Comparison of ENCODE assay signal across 1 cellular context in the genomic region with DNA sequence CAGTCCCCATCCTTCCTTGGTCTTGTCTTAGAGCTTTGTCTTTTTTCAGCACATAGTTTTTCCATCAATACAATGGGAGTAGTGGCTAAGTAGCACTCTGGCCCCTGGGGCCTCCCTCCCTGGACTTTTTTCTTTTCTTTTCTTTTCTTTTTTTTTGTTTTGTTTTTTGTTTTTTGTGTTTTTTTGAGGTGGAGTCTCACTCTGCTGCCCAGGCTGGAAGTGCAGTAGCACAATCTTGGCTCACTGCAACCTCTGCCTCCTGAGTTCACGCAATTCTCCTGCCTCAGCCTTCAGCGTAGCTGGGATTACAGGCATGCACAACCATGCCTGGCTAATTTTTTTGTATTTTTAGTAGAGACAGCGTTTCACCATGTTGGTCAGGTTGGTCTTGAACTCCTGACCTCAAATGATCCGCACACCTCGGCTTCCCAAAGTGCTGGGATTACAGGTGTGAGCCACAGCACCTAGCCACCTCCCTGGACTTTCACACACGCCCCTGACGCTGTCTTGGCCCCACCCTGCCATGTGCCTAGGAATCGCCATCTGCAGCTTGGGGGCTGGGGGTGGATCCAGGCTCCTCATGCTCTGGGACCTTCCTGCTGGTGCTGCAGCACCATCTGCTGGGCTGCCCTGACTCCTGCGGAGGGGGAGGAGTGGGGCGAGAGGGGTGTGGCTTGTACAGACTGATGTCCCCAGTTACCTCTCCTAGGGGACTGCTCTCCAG.
A peak's percentile ranks its signal among the peaks of the same experiment; 100 is the strongest.
TF ChIP-seq lines count a peak whose summit lies in the region.

No MANE protein-coding gene starts in this region.

TF ChIP-seq in K562, 482 proteins besides CTCF, POLR2A, EP300 and RAD21 (continued from another document and continues in another):
- TF ChIP-seq ZFP36 (IDR thresholded peaks at IDR 0.05; ENCODE audit: low read depth, low read length, partially characterized antibody) (peak; percentile 13), NRF1 (conservative IDR thresholded peaks at IDR 0.05 in 1 of 2, IDR thresholded peaks at IDR 0.05 in 1 of 2) (0 out of 4 replicates have a peak, but pooled peaks have one; percentile 6 to 21), ZNF395 (CRISPR knock-in tag; IDR thresholded peaks at IDR 0.05) (no peak), TAF9B (IDR thresholded peaks at IDR 0.05; ENCODE audit: partially characterized antibody) (no peak), NCOR1 (IDR thresholded peaks at IDR 0.05) (no peak), ZEB2 (IDR thresholded peaks at IDR 0.05) (0 out of 2 replicates have a peak, but pooled peaks have one; percentile 64), TOE1 (IDR thresholded peaks at IDR 0.05; ENCODE audit: borderline replicate concordance) (0 out of 2 replicates have a peak, but pooled peaks have one; percentile 50), TOE1 (CRISPR knock-in tag; IDR thresholded peaks at IDR 0.05; ENCODE audit: borderline replicate concordance, low read depth) (no peak), POLR2AphosphoS5 (IDR thresholded peaks at IDR 0.05; ENCODE audit: control insufficient read depth, insufficient read depth, low read depth, low read length) (peak; percentile 46; the same call in 1 of the 2 replicates), NFIC (IDR thresholded peaks at IDR 0.05) (peak; percentile 54), KHSRP (IDR thresholded peaks at IDR 0.05) (no peak), RFX5 (IDR thresholded peaks at IDR 0.05; ENCODE audit: low read depth, low read length) (no peak), REST (CRISPR knock-in tag; IDR thresholded peaks at IDR 0.05; ENCODE audit: low read depth) (0 out of 2 replicates have a peak, but pooled peaks have one; percentile 39), CREBBP (IDR thresholded peaks at IDR 0.05; ENCODE audit: low read depth, low read length) (no peak), ZNF764 (CRISPR knock-in tag; IDR thresholded peaks at IDR 0.05; ENCODE audit: low read depth) (no peak), RNF2 (IDR thresholded peaks at IDR 0.05) (peak; percentile 54; the same call in 1 of the 2 replicates), SIX5 (IDR thresholded peaks at IDR 0.05; ENCODE audit: borderline replicate concordance in 1 of 2, insufficient read depth in 1 of 2, low read depth in 1 of 2, low read length in 2 of 2) (no peak), KLF6 (CRISPR knock-in tag; IDR thresholded peaks at IDR 0.05; ENCODE audit: borderline replicate concordance) (peak; percentile 67; the same call in 1 of the 2 replicates), ATF7 (IDR thresholded peaks at IDR 0.05) (0 out of 2 replicates have a peak, but pooled peaks have one; percentile 57), NBN (IDR thresholded peaks at IDR 0.05; ENCODE audit: low read depth) (peak; percentile 49), SMAD2 (IDR thresholded peaks at IDR 0.05; ENCODE audit: low read depth, low read length) (no peak), DEAF1 (CRISPR knock-in tag; IDR thresholded peaks at IDR 0.05) (peak; percentile 99), DPF2 (IDR thresholded peaks at IDR 0.05) (peak; percentile 35; the same call in 1 of the 2 replicates)
- TF ChIP-seq, protein P1, sequence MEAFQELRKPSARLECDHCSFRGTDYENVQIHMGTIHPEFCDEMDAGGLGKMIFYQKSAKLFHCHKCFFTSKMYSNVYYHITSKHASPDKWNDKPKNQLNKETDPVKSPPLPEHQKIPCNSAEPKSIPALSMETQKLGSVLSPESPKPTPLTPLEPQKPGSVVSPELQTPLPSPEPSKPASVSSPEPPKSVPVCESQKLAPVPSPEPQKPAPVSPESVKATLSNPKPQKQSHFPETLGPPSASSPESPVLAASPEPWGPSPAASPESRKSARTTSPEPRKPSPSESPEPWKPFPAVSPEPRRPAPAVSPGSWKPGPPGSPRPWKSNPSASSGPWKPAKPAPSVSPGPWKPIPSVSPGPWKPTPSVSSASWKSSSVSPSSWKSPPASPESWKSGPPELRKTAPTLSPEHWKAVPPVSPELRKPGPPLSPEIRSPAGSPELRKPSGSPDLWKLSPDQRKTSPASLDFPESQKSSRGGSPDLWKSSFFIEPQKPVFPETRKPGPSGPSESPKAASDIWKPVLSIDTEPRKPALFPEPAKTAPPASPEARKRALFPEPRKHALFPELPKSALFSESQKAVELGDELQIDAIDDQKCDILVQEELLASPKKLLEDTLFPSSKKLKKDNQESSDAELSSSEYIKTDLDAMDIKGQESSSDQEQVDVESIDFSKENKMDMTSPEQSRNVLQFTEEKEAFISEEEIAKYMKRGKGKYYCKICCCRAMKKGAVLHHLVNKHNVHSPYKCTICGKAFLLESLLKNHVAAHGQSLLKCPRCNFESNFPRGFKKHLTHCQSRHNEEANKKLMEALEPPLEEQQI (IDR thresholded peaks at IDR 0.05): no peak
- TF ChIP-seq, protein P2, sequence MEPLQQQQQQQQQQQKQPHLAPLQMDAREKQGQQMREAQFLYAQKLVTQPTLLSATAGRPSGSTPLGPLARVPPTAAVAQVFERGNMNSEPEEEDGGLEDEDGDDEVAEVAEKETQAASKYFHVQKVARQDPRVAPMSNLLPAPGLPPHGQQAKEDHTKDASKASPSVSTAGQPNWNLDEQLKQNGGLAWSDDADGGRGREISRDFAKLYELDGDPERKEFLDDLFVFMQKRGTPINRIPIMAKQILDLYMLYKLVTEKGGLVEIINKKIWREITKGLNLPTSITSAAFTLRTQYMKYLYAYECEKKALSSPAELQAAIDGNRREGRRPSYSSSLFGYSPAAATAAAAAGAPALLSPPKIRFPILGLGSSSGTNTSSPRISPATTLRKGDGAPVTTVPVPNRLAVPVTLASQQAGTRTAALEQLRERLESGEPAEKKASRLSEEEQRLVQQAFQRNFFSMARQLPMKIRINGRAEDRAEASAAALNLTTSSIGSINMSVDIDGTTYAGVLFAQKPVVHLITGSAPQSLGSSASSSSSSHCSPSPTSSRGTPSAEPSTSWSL (CRISPR knock-in tag; IDR thresholded peaks at IDR 0.05; ENCODE audit: borderline replicate concordance): no peak
- TF ChIP-seq, protein P3, sequence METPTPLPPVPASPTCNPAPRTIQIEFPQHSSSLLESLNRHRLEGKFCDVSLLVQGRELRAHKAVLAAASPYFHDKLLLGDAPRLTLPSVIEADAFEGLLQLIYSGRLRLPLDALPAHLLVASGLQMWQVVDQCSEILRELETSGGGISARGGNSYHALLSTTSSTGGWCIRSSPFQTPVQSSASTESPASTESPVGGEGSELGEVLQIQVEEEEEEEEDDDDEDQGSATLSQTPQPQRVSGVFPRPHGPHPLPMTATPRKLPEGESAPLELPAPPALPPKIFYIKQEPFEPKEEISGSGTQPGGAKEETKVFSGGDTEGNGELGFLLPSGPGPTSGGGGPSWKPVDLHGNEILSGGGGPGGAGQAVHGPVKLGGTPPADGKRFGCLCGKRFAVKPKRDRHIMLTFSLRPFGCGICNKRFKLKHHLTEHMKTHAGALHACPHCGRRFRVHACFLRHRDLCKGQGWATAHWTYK (CRISPR knock-in tag; IDR thresholded peaks at IDR 0.05): no peak
- TF ChIP-seq, protein P4, sequence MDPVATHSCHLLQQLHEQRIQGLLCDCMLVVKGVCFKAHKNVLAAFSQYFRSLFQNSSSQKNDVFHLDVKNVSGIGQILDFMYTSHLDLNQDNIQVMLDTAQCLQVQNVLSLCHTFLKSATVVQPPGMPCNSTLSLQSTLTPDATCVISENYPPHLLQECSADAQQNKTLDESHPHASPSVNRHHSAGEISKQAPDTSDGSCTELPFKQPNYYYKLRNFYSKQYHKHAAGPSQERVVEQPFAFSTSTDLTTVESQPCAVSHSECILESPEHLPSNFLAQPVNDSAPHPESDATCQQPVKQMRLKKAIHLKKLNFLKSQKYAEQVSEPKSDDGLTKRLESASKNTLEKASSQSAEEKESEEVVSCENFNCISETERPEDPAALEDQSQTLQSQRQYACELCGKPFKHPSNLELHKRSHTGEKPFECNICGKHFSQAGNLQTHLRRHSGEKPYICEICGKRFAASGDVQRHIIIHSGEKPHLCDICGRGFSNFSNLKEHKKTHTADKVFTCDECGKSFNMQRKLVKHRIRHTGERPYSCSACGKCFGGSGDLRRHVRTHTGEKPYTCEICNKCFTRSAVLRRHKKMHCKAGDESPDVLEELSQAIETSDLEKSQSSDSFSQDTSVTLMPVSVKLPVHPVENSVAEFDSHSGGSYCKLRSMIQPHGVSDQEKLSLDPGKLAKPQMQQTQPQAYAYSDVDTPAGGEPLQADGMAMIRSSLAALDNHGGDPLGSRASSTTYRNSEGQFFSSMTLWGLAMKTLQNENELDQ (CRISPR knock-in tag; IDR thresholded peaks at IDR 0.05; ENCODE audit: borderline replicate concordance): peak; percentile 86; the same call in 1 of the 2 replicates
- TF ChIP-seq, protein P5, sequence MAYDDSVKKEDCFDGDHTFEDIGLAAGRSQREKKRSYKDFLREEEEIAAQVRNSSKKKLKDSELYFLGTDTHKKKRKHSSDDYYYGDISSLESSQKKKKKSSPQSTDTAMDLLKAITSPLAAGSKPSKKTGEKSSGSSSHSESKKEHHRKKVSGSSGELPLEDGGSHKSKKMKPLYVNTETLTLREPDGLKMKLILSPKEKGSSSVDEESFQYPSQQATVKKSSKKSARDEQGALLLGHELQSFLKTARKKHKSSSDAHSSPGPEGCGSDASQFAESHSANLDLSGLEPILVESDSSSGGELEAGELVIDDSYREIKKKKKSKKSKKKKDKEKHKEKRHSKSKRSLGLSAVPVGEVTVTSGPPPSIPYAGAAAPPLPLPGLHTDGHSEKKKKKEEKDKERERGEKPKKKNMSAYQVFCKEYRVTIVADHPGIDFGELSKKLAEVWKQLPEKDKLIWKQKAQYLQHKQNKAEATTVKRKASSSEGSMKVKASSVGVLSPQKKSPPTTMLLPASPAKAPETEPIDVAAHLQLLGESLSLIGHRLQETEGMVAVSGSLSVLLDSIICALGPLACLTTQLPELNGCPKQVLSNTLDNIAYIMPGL (CRISPR knock-in tag; IDR thresholded peaks at IDR 0.05): peak; percentile 83
- TF ChIP-seq, protein P6, sequence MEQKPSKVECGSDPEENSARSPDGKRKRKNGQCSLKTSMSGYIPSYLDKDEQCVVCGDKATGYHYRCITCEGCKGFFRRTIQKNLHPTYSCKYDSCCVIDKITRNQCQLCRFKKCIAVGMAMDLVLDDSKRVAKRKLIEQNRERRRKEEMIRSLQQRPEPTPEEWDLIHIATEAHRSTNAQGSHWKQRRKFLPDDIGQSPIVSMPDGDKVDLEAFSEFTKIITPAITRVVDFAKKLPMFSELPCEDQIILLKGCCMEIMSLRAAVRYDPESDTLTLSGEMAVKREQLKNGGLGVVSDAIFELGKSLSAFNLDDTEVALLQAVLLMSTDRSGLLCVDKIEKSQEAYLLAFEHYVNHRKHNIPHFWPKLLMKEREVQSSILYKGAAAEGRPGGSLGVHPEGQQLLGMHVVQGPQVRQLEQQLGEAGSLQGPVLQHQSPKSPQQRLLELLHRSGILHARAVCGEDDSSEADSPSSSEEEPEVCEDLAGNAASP (IDR thresholded peaks at IDR 0.05): no peak
- TF ChIP-seq, protein P7, sequence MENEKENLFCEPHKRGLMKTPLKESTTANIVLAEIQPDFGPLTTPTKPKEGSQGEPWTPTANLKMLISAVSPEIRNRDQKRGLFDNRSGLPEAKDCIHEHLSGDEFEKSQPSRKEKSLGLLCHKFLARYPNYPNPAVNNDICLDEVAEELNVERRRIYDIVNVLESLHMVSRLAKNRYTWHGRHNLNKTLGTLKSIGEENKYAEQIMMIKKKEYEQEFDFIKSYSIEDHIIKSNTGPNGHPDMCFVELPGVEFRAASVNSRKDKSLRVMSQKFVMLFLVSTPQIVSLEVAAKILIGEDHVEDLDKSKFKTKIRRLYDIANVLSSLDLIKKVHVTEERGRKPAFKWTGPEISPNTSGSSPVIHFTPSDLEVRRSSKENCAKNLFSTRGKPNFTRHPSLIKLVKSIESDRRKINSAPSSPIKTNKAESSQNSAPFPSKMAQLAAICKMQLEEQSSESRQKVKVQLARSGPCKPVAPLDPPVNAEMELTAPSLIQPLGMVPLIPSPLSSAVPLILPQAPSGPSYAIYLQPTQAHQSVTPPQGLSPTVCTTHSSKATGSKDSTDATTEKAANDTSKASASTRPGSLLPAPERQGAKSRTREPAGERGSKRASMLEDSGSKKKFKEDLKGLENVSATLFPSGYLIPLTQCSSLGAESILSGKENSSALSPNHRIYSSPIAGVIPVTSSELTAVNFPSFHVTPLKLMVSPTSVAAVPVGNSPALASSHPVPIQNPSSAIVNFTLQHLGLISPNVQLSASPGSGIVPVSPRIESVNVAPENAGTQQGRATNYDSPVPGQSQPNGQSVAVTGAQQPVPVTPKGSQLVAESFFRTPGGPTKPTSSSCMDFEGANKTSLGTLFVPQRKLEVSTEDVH (IDR thresholded peaks at IDR 0.05; ENCODE audit: low read depth, partially characterized antibody): no peak
